In the genomic region with DNA sequence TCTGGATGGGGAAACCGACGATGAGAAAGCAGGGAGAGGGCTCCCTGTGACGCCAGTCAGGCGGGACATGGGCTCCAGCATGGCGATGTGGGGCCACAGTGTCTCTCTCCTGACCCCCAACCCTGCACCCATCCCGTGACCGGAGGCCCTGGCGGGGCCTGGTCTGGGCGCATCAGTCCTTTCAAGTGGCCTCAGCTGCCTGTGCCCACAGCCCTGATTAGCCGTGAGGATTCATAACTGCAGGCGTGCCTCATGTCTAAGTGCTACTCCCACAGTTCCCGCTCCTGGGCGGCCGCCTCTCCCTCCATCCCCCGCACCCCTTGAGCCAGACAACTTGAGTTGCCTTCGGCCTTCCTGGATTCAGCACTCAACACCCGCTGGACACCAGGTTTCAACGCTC, we compare ENCODE assay signal across 24 cellular contexts.
"Had no signal": no experiment of that assay in that cellular context is flagged by ENCODE, and none has a peak within 500 bp of the region (broad histone marks: within the 10 kb centered on the region; RNA-seq: fewer than 3 reads in every experiment).

No MANE protein-coding gene starts in this region.

- H3K27ac Mint-ChIP-seq: activated CD4-positive, alpha-beta memory T cell treated with anti-CD3 and anti-CD28 coated beads, Interleukin-2, amount 10 ng/mL, durations not matched to agents 7 days and 5 days; mesothelial cell of epicardium; T-cell; type B pancreatic cell had no signal

- H3K27me3 ChIP-seq: dorsolateral prefrontal cortex, right lobe of liver, stomach had no signal

- H3K4me3 ChIP-seq: dorsolateral prefrontal cortex, psoas muscle, right lobe of liver, stomach had no signal

- H3K27me3 Mint-ChIP-seq: activated CD4-positive, alpha-beta memory T cell treated with anti-CD3 and anti-CD28 coated beads, Interleukin-2, amount 10 ng/mL, durations not matched to agents 7 days and 5 days; T-cell; type B pancreatic cell had no signal

- H3K36me3 Mint-ChIP-seq: activated naive CD4-positive, alpha-beta T cell treated with anti-CD3 and anti-CD28 coated beads, Interleukin-2, amount 50 U/mL, for 72 hours; mesothelial cell of epicardium; type B pancreatic cell had no signal

- H3K36me3 ChIP-seq: right lobe of liver had no signal

- DNase-seq: activated CD4-positive, alpha-beta memory T cell treated with anti-CD3 and anti-CD28 coated beads, Interleukin-2, amount 10 ng/mL, durations not matched to agents 7 days and 5 days; activated CD4-positive, alpha-beta T cell treated with anti-CD3 and anti-CD28 coated beads for 48 hours; activated CD4-positive, CD25-positive, alpha-beta regulatory T cell; activated effector memory CD4-positive, alpha-beta T cell treated with anti-CD3 and anti-CD28 coated beads, Interleukin-2, amount 50 U/mL, for 16 hours; activated T-cell treated with anti-CD3 and anti-CD28 coated beads, Interleukin-2, amount 50 U/mL, for 4 hours; amygdala; dorsolateral prefrontal cortex; foreskin melanocyte; hypothalamus; islet precursor cell; right lobe of liver; small intestine; stimulated activated CD4-positive, alpha-beta T cell treated with anti-CD3 and anti-CD28 coated beads, Interleukin-15, amount 100 ng/mL, for 24 hours; stimulated activated CD4-positive, alpha-beta T cell treated with anti-CD3 and anti-CD28 coated beads, Interleukin-2, amount 100 ng/mL, for 48 hours; stomach; T-cell; T-helper 9 cell had no signal

- ATAC-seq: activated naive CD4-positive, alpha-beta T cell treated with anti-CD3 and anti-CD28 coated beads, Interleukin-2, amount 50 U/mL, for 72 hours; activated T-cell treated with anti-CD3 and anti-CD28 coated beads, Interleukin-2, amount 50 U/mL, for 4 hours; left lobe of liver; psoas muscle; right lobe of liver; SK-N-SH treated with all-trans-retinoic acid at 6 μM for 48 hours; T-cell had no signal

- H3K4me3 Mint-ChIP-seq: activated CD4-positive, alpha-beta memory T cell treated with anti-CD3 and anti-CD28 coated beads, Interleukin-2, amount 10 ng/mL, durations not matched to agents 7 days and 5 days; activated T-cell treated with anti-CD3 and anti-CD28 coated beads, Interleukin-2, amount 50 U/mL, for 4 hours; mesothelial cell of epicardium; neural crest cell; T-cell; type B pancreatic cell had no signal

- H3K4me1 Mint-ChIP-seq: activated CD4-positive, alpha-beta memory T cell treated with anti-CD3 and anti-CD28 coated beads, Interleukin-2, amount 10 ng/mL, durations not matched to agents 7 days and 5 days had no signal

- H3K9me3 ChIP-seq: psoas muscle, right lobe of liver, stomach had no signal

- H3K9me3 Mint-ChIP-seq: activated CD4-positive, alpha-beta memory T cell treated with anti-CD3 and anti-CD28 coated beads, Interleukin-2, amount 10 ng/mL, durations not matched to agents 7 days and 5 days; activated naive CD4-positive, alpha-beta T cell treated with anti-CD3 and anti-CD28 coated beads, Interleukin-2, amount 50 U/mL, for 72 hours; activated T-cell treated with anti-CD3 and anti-CD28 coated beads, Interleukin-2, amount 50 U/mL, for 4 hours; mesothelial cell of epicardium; neural crest cell; T-cell; type B pancreatic cell had no signal

- H3K27ac ChIP-seq: dorsolateral prefrontal cortex, psoas muscle, right lobe of liver, stomach had no signal

- H3K4me1 ChIP-seq: psoas muscle, right lobe of liver had no signal
